1 cellular context compared by ENCODE assay signal in genomic region chr1:7218210-7218832, GRCh38.
TF ChIP-seq lines count a peak whose summit lies in the region.

No MANE protein-coding gene starts in this region.

TF ChIP-seq in WTC11, 78 proteins besides CTCF, POLR2A, EP300 and RAD21 (continued from another document):
- TF ChIP-seq ZNF512 (CRISPR knock-in tag; IDR thresholded peaks at IDR 0.05; ENCODE audit: borderline replicate concordance), result no peak
- TF ChIP-seq, protein P1, sequence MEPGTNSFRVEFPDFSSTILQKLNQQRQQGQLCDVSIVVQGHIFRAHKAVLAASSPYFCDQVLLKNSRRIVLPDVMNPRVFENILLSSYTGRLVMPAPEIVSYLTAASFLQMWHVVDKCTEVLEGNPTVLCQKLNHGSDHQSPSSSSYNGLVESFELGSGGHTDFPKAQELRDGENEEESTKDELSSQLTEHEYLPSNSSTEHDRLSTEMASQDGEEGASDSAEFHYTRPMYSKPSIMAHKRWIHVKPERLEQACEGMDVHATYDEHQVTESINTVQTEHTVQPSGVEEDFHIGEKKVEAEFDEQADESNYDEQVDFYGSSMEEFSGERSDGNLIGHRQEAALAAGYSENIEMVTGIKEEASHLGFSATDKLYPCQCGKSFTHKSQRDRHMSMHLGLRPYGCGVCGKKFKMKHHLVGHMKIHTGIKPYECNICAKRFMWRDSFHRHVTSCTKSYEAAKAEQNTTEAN (CRISPR knock-in tag; IDR thresholded peaks at IDR 0.05), result no peak
- no peak for TF ChIP-seq PRDM15 (CRISPR knock-in tag; IDR thresholded peaks at IDR 0.05)
- TF ChIP-seq ZNF219 (CRISPR knock-in tag; IDR thresholded peaks at IDR 0.05; ENCODE audit: borderline replicate concordance), result no peak
- TF ChIP-seq ZNF425 (CRISPR knock-in tag; conservative IDR thresholded peaks at IDR 0.05), result no peak
TF ChIP-seq in WTC11: peak in this region for 0.
